ENCODE assay signal across 8 cellular contexts in the genomic region with DNA sequence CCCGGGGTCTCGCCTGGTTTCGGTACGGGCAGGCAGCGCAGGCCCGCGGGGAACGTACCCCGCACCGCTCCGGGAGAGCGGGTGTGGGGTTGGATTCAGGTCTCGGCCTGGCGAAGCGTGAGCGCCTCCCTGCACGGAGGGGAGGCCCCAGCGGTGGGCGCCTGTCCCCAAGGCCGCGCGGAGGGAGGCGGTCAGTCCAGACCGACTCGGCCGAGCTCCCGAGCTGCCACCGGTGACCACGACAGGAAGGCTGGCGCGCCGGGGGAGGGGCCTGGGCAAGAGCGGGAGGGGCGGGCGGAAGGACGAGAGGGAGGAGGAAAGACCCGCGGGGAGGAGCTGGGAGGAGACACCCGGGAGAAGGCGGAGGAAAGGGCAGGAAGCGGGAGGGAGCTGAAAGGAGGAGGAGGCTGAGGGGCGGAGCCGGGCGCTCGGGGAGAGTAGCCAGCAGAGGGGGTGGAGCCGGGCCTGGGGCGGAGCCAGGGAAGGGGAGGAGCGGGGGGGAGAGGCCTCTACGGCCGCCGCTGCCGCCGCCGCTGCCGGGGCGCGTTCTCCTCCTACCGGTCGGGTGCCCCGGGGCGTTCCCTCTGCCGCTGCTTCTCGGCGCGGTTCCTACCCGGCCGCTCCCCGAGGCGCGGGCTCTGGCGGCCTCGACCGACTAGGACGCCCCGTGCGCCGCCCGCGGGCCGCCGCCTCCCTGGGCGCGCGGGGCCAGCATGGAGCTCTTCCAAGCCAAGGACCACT. TPM values are rescaled to one million over a fixed set of nuclear protein-coding genes. Genes with fewer than 3 reads are reported as not detected.
DNase-seq lines count a peak whose midpoint lies in the region; ATAC-seq and TF ChIP-seq lines count a peak whose summit lies in the region.

A gene with protein sequence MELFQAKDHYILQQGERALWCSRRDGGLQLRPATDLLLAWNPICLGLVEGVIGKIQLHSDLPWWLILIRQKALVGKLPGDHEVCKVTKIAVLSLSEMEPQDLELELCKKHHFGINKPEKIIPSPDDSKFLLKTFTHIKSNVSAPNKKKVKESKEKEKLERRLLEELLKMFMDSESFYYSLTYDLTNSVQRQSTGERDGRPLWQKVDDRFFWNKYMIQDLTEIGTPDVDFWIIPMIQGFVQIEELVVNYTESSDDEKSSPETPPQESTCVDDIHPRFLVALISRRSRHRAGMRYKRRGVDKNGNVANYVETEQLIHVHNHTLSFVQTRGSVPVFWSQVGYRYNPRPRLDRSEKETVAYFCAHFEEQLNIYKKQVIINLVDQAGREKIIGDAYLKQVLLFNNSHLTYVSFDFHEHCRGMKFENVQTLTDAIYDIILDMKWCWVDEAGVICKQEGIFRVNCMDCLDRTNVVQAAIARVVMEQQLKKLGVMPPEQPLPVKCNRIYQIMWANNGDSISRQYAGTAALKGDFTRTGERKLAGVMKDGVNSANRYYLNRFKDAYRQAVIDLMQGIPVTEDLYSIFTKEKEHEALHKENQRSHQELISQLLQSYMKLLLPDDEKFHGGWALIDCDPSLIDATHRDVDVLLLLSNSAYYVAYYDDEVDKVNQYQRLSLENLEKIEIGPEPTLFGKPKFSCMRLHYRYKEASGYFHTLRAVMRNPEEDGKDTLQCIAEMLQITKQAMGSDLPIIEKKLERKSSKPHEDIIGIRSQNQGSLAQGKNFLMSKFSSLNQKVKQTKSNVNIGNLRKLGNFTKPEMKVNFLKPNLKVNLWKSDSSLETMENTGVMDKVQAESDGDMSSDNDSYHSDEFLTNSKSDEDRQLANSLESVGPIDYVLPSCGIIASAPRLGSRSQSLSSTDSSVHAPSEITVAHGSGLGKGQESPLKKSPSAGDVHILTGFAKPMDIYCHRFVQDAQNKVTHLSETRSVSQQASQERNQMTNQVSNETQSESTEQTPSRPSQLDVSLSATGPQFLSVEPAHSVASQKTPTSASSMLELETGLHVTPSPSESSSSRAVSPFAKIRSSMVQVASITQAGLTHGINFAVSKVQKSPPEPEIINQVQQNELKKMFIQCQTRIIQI (plus strand): TSS at position 501 of the 741 bp plus-strand sequence. CDS start 213 bp downstream, at position 714.

- H3K4me3 ChIP-seq in CD4-positive, CD25-positive, alpha-beta regulatory T cell (ENCODE audit: low read depth, low read length): peak within 1 kb of the TSS; percentile 91
- H3K4me3 ChIP-seq in lower lobe of right lung: peak within 1 kb of the TSS; percentile 72

- peaks cover 42% of the 10 kb centered on the region for H3K4me1 ChIP-seq in CD4-positive, CD25-positive, alpha-beta regulatory T cell (ENCODE audit: control insufficient read depth, insufficient read depth, low read length, poor library complexity, severe bottlenecking)
- H3K4me1 ChIP-seq in lower lobe of right lung: peaks cover 30% of the 10 kb centered on the region

- peak; percentile 89 to 91 for ATAC-seq in CD4-positive, CD25-positive, alpha-beta regulatory T cell (ENCODE audit: low read depth in 2 of 2)
- ATAC-seq in GM19452 (IDR thresholded peaks at IDR 0.05; ENCODE audit: unreplicated experiment) (peak; percentile 85), lower lobe of right lung (peak; percentile 99 to 100)
- peak; percentile 98 for ATAC-seq in activated CD8-positive, alpha-beta T cell treated with anti-CD3 and anti-CD28 coated beads for 36 hours

- no peaks in the 10 kb centered on the region for H3K36me3 ChIP-seq in CD4-positive, CD25-positive, alpha-beta regulatory T cell (ENCODE audit: control insufficient read depth, insufficient read depth, low read length)
- no peaks in the 10 kb centered on the region for H3K36me3 ChIP-seq in lower lobe of right lung

- DNase-seq in CD4-positive, CD25-positive, alpha-beta regulatory T cell: peak; percentile 95 to 99 (median 96)
- DNase-seq in HK-2 (ENCODE audit: unreplicated experiment): peak; percentile 100
- DNase-seq in NCI-H82 treated with DMSO at 0.1 percent for 48 hours (lab: John Stamatoyannopoulos, UW; ENCODE audit: unreplicated experiment): peak; percentile 95
- peak; percentile 99 for DNase-seq in activated CD8-positive, alpha-beta T cell treated with anti-CD3 and anti-CD28 coated beads for 36 hours
- DNase-seq in ecto neural progenitor cell (ENCODE audit: low spot score): peak; percentile 99
- peak; percentile 99 for DNase-seq in lower lobe of right lung
- DNase-seq in stimulated activated CD4-positive, alpha-beta T cell treated with anti-CD3 and anti-CD28 coated beads, TNF-alpha, amount 100 ng/mL, for 24 hours (ENCODE audit: low read depth in 3 of 3): peak; percentile 99 to 100 (median 99)

- H3K36me3 Mint-ChIP-seq in CD4-positive, CD25-positive, alpha-beta regulatory T cell: no peaks in the 10 kb centered on the region
- peaks cover 2% of the 10 kb centered on the region for H3K36me3 Mint-ChIP-seq in activated CD8-positive, alpha-beta T cell treated with anti-CD3 and anti-CD28 coated beads for 36 hours (ENCODE audit: low read depth)

- H3K4me1 Mint-ChIP-seq in CD4-positive, CD25-positive, alpha-beta regulatory T cell: peaks cover 37 to 58% (median 48%) of the 10 kb centered on the region in 4 donors
- H3K4me1 Mint-ChIP-seq in activated CD8-positive, alpha-beta T cell treated with anti-CD3 and anti-CD28 coated beads for 36 hours (ENCODE audit: low read depth): peaks cover 41% of the 10 kb centered on the region

- peak within 1 kb of the TSS; percentile 87 to 95 (median 95) for H3K27ac Mint-ChIP-seq in CD4-positive, CD25-positive, alpha-beta regulatory T cell
- peak within 1 kb of the TSS; percentile 76 for H3K27ac Mint-ChIP-seq in activated CD8-positive, alpha-beta T cell treated with anti-CD3 and anti-CD28 coated beads for 36 hours

- peak; percentile 43 for TF ChIP-seq CTCF in activated CD8-positive, alpha-beta T cell treated with anti-CD3 and anti-CD28 coated beads for 36 hours (IDR thresholded peaks at IDR 0.05)
- peak; percentile 25 for TF ChIP-seq CTCF in lower lobe of right lung (IDR thresholded peaks at IDR 0.05)

- POLR2A ChIA-PET in activated CD8-positive, alpha-beta T cell treated with anti-CD3 and anti-CD28 coated beads for 36 hours (lab: Charles Lee): interaction anchor here (0.5 to 3.8 kb wide), 12 partner anchors 12 to 147 kb away, joined by 3 to 33 read pairs (median 3); a partner anchor contains a TSS

- peaks cover 0 to 2% (median 0%) of the 10 kb centered on the region in 7 donors for H3K9me3 Mint-ChIP-seq in CD4-positive, CD25-positive, alpha-beta regulatory T cell
- H3K9me3 Mint-ChIP-seq in activated CD8-positive, alpha-beta T cell treated with anti-CD3 and anti-CD28 coated beads for 36 hours: no peaks in the 10 kb centered on the region

- H3K27ac ChIP-seq in CD4-positive, CD25-positive, alpha-beta regulatory T cell (ENCODE audit: insufficient read depth, low read length, poor library complexity, severe bottlenecking): peak within 1 kb of the TSS; percentile 83
- peak within 1 kb of the TSS; percentile 96 for H3K27ac ChIP-seq in lower lobe of right lung

- peak within 1 kb of the TSS; percentile 94 to 98 (median 96) for H3K4me3 Mint-ChIP-seq in CD4-positive, CD25-positive, alpha-beta regulatory T cell
- H3K4me3 Mint-ChIP-seq in activated CD8-positive, alpha-beta T cell treated with anti-CD3 and anti-CD28 coated beads for 36 hours: peak within 1 kb of the TSS; percentile 82

- H3K27me3 ChIP-seq in CD4-positive, CD25-positive, alpha-beta regulatory T cell (ENCODE audit: control insufficient read depth, insufficient read depth, low read length): no peaks in the 10 kb centered on the region
- H3K27me3 ChIP-seq in lower lobe of right lung (ENCODE audit: low read depth): no peaks in the 10 kb centered on the region

- intact Hi-C loops in activated CD8-positive, alpha-beta T cell treated with anti-CD3 and anti-CD28 coated beads for 36 hours (cut with micrococcal nuclease): loop anchor here (5.0 kb wide), 1 partner anchor 38 kb away; no protein-coding TSS in a partner anchor
- intact Hi-C loops in lower lobe of right lung (cut with DNase I): no loop called here

- CTCF ChIA-PET in activated CD8-positive, alpha-beta T cell treated with anti-CD3 and anti-CD28 coated beads for 36 hours (lab: Charles Lee): interaction anchor here (1.1 to 6.6 kb wide), 8 partner anchors 9 to 134 kb away, joined by 3 to 42 read pairs (median 10); no protein-coding TSS in a partner anchor

- H3K9me3 ChIP-seq in CD4-positive, CD25-positive, alpha-beta regulatory T cell (ENCODE audit: control insufficient read depth in 2 of 2, low read length in 2 of 2): no peaks in the 10 kb centered on the region
- H3K9me3 ChIP-seq in lower lobe of right lung: no peaks in the 10 kb centered on the region

- no peaks in the 10 kb centered on the region for H3K27me3 Mint-ChIP-seq in CD4-positive, CD25-positive, alpha-beta regulatory T cell
- no peaks in the 10 kb centered on the region for H3K27me3 Mint-ChIP-seq in activated CD8-positive, alpha-beta T cell treated with anti-CD3 and anti-CD28 coated beads for 36 hours

RNA-seq across cellular contexts. Expression of the gene that starts here (rescaled TPM):
- total RNA-seq in CD4-positive, CD25-positive, alpha-beta regulatory T cell: 22.1 TPM
- 10 to 100 TPM; 10.4 to 14.3 (median 10.9) TPM for polyA plus RNA-seq in CD4-positive, CD25-positive, alpha-beta regulatory T cell
- total RNA-seq in activated CD8-positive, alpha-beta T cell treated with anti-CD3 and anti-CD28 coated beads for 36 hours: 10 to 100 TPM; 10.7 TPM
- 16.0 TPM for total RNA-seq in lower lobe of right lung

Comparison
In these comparisons a context has a peak if more than half of its experiments do, and no peak if none do; other contexts are left out.
1. Peak in every context shown above with its lines: DNase-seq, ATAC-seq, H3K4me3 ChIP-seq and H3K27ac ChIP-seq.